23 cellular contexts compared by ENCODE assay signal in the genomic region with DNA sequence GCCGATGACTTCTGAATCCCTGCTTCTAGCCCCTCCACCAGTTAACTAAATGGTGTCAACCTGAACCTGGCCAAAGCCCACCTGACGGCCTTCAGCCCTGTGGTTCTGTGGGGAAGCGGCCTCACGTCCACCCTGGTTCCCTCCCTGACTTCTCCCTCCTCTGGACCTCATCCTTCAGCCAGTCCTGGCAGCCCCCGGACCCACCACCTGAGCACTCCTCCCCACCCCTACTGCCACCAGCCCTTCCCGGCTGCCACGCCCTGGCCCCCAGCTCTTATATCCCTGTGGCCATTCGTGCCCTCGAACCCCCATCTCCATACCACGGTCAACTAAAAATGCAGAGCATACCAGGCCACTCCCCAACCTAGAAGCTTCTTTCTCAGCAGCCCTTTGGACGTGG. TPM values are rescaled to one million over a fixed set of nuclear protein-coding genes. Genes with fewer than 3 reads are reported as not detected.
"Had no signal": no experiment of that assay in that cellular context is flagged by ENCODE, and none has a peak within 500 bp of the region (broad histone marks: within the 10 kb centered on the region; RNA-seq: fewer than 3 reads in every experiment).

No MANE protein-coding gene starts in this region.

- H3K27ac Mint-ChIP-seq: endodermal cell, nephron progenitor cell, progenitor cell of endocrine pancreas, type B pancreatic cell had no signal

- H3K4me3 ChIP-seq: coronary artery, hepatocyte, pancreas, smooth muscle cell, suprapubic skin, thyroid gland had no signal

- H3K27ac ChIP-seq: coronary artery, hepatocyte, pancreas, suprapubic skin, thyroid gland had no signal

- ATAC-seq: naive thymus-derived CD4-positive, alpha-beta T cell; pancreas; right cardiac atrium; stimulated activated naive CD8-positive, alpha-beta T cell treated with anti-CD3 and anti-CD28 coated beads, Interleukin-15, Interleukin-2, amounts not matched to agents 100 U/mL and 50 U/mL, for 24 hours had no signal

- H3K4me3 Mint-ChIP-seq: endodermal cell, nephron progenitor cell, type B pancreatic cell had no signal

- DNase-seq: effector CD4-positive, alpha-beta T cell; endodermal cell; foreskin melanocyte; head of caudate nucleus; kidney glomerular epithelial cell; naive thymus-derived CD4-positive, alpha-beta T cell; nephron progenitor cell; occipital lobe; pancreas; stimulated activated CD4-positive, alpha-beta T cell treated with anti-CD3 and anti-CD28 coated beads, Interleukin-2, amount 100 ng/mL, for 48 hours; stimulated activated naive CD8-positive, alpha-beta T cell treated with anti-CD3 and anti-CD28 coated beads, Interleukin-15, Interleukin-2, amounts not matched to agents 100 U/mL and 50 U/mL, for 24 hours; thyroid gland had no signal

- FAIRE-seq: pancreas, urothelium cell line had no signal

- H3K9me3 Mint-ChIP-seq: endodermal cell, nephron progenitor cell, type B pancreatic cell had no signal

- H3K27me3 ChIP-seq: hepatocyte, pancreas, suprapubic skin, thyroid gland had no signal

- H3K9me3 ChIP-seq: pancreas, suprapubic skin, thyroid gland had no signal

- H3K27me3 Mint-ChIP-seq: progenitor cell of endocrine pancreas, type B pancreatic cell had no signal

RNA-seq across cellular contexts. Expression of gene CHRM4, which starts 14.3 kb away (rescaled TPM):
- total RNA-seq: lung microvascular endothelial cell, mesenteric fat pad had no signal
- polyA plus RNA-seq: hepatocyte, liver had no signal
